In the genomic region with DNA sequence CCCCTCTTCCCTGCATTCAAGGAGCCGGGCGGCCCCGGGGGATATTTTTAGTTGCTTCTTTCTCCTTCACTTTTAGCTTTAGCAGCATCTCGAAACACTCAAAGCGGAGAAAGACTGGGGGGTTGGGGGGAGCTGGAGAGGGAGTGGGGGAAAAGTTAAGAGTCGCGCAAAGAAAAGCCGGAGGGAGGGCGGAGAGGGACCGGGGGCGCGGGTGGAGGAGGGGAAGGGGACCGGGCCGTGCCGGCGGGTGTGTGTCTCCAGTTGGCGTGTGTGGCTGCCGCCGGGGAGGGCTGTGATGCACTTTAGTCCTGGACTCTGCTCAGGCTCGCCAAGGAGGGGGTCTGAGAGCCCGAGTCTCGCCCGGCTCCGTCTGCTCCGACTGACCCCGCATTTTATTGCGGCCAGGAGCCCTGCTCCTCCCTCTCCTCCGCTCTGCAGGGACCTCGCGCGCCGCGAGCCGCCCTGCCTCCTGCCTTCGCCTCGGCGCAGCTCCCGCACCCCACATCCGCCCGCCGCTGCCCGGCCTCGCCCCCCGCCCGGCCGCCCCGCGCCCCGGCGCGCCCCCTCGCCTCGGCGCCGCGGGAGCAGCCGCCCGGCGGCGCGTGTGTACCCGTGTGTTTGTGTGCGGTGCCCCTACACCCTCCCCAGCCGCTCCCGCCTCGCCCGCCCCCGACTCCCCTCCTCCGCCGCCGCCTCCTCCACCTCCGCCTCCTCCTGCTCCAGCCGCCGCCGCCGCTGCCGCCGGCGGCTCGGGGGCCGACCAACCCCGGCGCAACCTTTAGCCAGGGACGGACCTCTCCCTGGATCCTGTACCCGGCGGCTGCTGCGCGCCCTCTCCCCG, we compare ENCODE assay signal across 8 cellular contexts. TPM values are rescaled to one million over a fixed set of nuclear protein-coding genes. Genes with fewer than 3 reads are reported as not detected.
DNase-seq lines count a peak whose midpoint lies in the region; ATAC-seq and TF ChIP-seq lines count a peak whose summit lies in the region.

No MANE protein-coding gene starts in this region.

- H3K27ac Mint-ChIP-seq in activated CD8-positive, alpha-beta T cell treated with anti-CD3 and anti-CD28 coated beads for 36 hours: peak overlapping the region; percentile 97

- H3K4me1 ChIP-seq in ectodermal cell (ENCODE audit: control insufficient read depth, insufficient read depth, low read length) (peaks cover 7% of the 10 kb centered on the region), lower lobe of right lung (peaks cover 10% of the 10 kb centered on the region)

- no peak for TF ChIP-seq CTCF in activated CD8-positive, alpha-beta T cell treated with anti-CD3 and anti-CD28 coated beads for 36 hours (IDR thresholded peaks at IDR 0.05)
- TF ChIP-seq CTCF in lower lobe of right lung (IDR thresholded peaks at IDR 0.05): no peak

- peak overlapping the region; percentile 96 for H3K4me3 Mint-ChIP-seq in activated CD8-positive, alpha-beta T cell treated with anti-CD3 and anti-CD28 coated beads for 36 hours

- POLR2A ChIA-PET in activated CD8-positive, alpha-beta T cell treated with anti-CD3 and anti-CD28 coated beads for 36 hours (lab: Charles Lee): interaction anchor here (1.0 to 1.9 kb wide), 3 partner anchors 25 to 318 kb away, joined by 3 to 6 read pairs (median 4); a partner anchor contains a TSS

- H3K27ac ChIP-seq in ectodermal cell (ENCODE audit: insufficient read depth, low read depth, low read length, poor library complexity, severe bottlenecking) (no peak overlapping the region), lower lobe of right lung (peak overlapping the region; percentile 91)

- peak; percentile 23 for ATAC-seq in GM21723 (IDR thresholded peaks at IDR 0.05; ENCODE audit: unreplicated experiment)
- peak; percentile 22 for ATAC-seq in activated CD8-positive, alpha-beta T cell treated with anti-CD3 and anti-CD28 coated beads for 36 hours
- peak; percentile 57 to 60 for ATAC-seq in lower lobe of right lung
- no peak for ATAC-seq in HG02970 (IDR thresholded peaks at IDR 0.05; ENCODE audit: low FRiP score, unreplicated experiment)

- intact Hi-C loops in activated CD8-positive, alpha-beta T cell treated with anti-CD3 and anti-CD28 coated beads for 36 hours (cut with micrococcal nuclease): loop anchor here (5.0 to 10.0 kb wide), 2 partner anchors 132 to 320 kb away; a partner anchor contains a TSS
- intact Hi-C loops in lower lobe of right lung (cut with DNase I): no loop called here

- H3K27me3 Mint-ChIP-seq in activated CD8-positive, alpha-beta T cell treated with anti-CD3 and anti-CD28 coated beads for 36 hours: no peaks in the 10 kb centered on the region

- H3K9me3 Mint-ChIP-seq in activated CD8-positive, alpha-beta T cell treated with anti-CD3 and anti-CD28 coated beads for 36 hours: no peaks in the 10 kb centered on the region

- peak; percentile 61 for DNase-seq in COR-L47 (lab: John Stamatoyannopoulos, UW)
- peak; percentile 67 for DNase-seq in NCI-H2227 (lab: John Stamatoyannopoulos, UW; ENCODE audit: unreplicated experiment)
- peak; percentile 60 for DNase-seq in activated CD8-positive, alpha-beta T cell treated with anti-CD3 and anti-CD28 coated beads for 36 hours
- DNase-seq in lower lobe of right lung: peak; percentile 65
- DNase-seq in stimulated activated CD4-positive, alpha-beta T cell treated with anti-CD3 and anti-CD28 coated beads, TNF-alpha, amount 100 ng/mL, for 24 hours (ENCODE audit: low read depth in 3 of 3): peak in 2 of 3 experiments; percentile 12 to 50

- no peaks in the 10 kb centered on the region for H3K36me3 ChIP-seq in ectodermal cell (ENCODE audit: control insufficient read depth, insufficient read depth, low read length)
- H3K36me3 ChIP-seq in lower lobe of right lung: no peaks in the 10 kb centered on the region

- H3K4me3 ChIP-seq in ectodermal cell (ENCODE audit: insufficient read depth, low read depth, low read length) (peak overlapping the region; percentile 70), lower lobe of right lung (peak overlapping the region; percentile 80)

- peaks cover 17% of the 10 kb centered on the region for H3K27me3 ChIP-seq in ectodermal cell (ENCODE audit: control insufficient read depth, insufficient read depth, low read length, poor library complexity, severe bottlenecking)
- no peaks in the 10 kb centered on the region for H3K27me3 ChIP-seq in lower lobe of right lung (ENCODE audit: low read depth)

- H3K4me1 Mint-ChIP-seq in activated CD8-positive, alpha-beta T cell treated with anti-CD3 and anti-CD28 coated beads for 36 hours (ENCODE audit: low read depth): peaks cover 43% of the 10 kb centered on the region

- H3K9me3 ChIP-seq in ectodermal cell (ENCODE audit: control insufficient read depth, low read length) (no peaks in the 10 kb centered on the region), lower lobe of right lung (no peaks in the 10 kb centered on the region)

- peaks cover 19% of the 10 kb centered on the region for H3K36me3 Mint-ChIP-seq in activated CD8-positive, alpha-beta T cell treated with anti-CD3 and anti-CD28 coated beads for 36 hours (ENCODE audit: low read depth)

- CTCF ChIA-PET in activated CD8-positive, alpha-beta T cell treated with anti-CD3 and anti-CD28 coated beads for 36 hours (lab: Charles Lee): no interaction called here

- WGBS in ectodermal cell, 2 experiments: 0% methylated on average over 84 to 89 of the region's 89 CpGs

RNA-seq across cellular contexts. Expression of a gene that starts 1.4 kb away (rescaled TPM):
- total RNA-seq in activated CD8-positive, alpha-beta T cell treated with anti-CD3 and anti-CD28 coated beads for 36 hours: 10 to 100 TPM; 28.4 to 31.1 TPM
- polyA plus RNA-seq in ectodermal cell (2013, experiment 1 of 4): 16.7 TPM
- 17.7 TPM for polyA plus RNA-seq in ectodermal cell (2013, experiment 2 of 4)
- 13.1 TPM for polyA plus RNA-seq in ectodermal cell (2013, experiment 3 of 4)
- 19.0 TPM for polyA plus RNA-seq in ectodermal cell (2013, experiment 4 of 4)
- 11.3 TPM for total RNA-seq in lower lobe of right lung
